17 cellular contexts compared by ENCODE assay signal in the genomic region with DNA sequence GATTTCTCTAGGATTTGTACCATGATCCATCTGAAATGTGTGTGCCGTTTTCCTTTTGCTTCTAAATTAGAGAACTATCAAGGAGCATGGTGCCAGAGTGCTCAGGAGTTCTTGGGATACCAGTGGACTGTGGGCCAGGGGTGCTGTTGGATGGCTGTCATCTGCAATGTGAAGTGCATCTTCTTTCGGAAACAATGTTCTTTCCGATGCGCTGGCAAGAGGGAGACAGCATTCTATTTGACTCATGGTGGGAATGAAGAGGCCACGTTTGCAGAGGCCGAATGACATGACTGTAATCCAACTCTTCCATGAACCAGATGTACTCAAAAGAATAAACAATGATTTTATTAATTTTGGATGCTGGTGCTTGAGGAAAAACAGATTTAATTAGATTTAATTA. TPM values are rescaled to one million over a fixed set of nuclear protein-coding genes. Genes with fewer than 3 reads are reported as not detected.
A peak's percentile ranks its signal among the peaks of the same experiment; 100 is the strongest.
DNase-seq lines count a peak whose midpoint lies in the region; ATAC-seq and TF ChIP-seq lines count a peak whose summit lies in the region.
"Had no signal": no experiment of that assay in that cellular context is flagged by ENCODE, and none has a peak within 500 bp of the region (broad histone marks: within the 10 kb centered on the region; RNA-seq: fewer than 3 reads in every experiment).

No MANE protein-coding gene starts in this region.

- in situ Hi-C loops in G401 (cut with HindIII; ENCODE audit: low sequenced_read_pairs), result no loop called here

- H3K9me3 ChIP-seq in heart left ventricle, result peaks cover 0 to 4% (median 0%) of the 10 kb centered on the region in 12 donors
- H3K9me3 ChIP-seq: BE2C had no signal

- 46 to 70% (median 61%) methylated on average over 6 of the region's 6 CpGs for WGBS in heart left ventricle, 4 donors

- peaks cover 0 to 23% (median 0%) of the 10 kb centered on the region in 12 donors for H3K4me1 ChIP-seq in heart left ventricle
- H3K4me1 ChIP-seq in rectal smooth muscle tissue (ENCODE audit: control insufficient read depth, insufficient read depth, low read length), result peaks cover 3% of the 10 kb centered on the region

- no peaks in the 10 kb centered on the region for H3K36me3 Mint-ChIP-seq in endothelial cell (ENCODE audit: low read depth, unreplicated experiment)

- no peak overlapping the region for H3K9ac ChIP-seq in rectal smooth muscle tissue (ENCODE audit: low read length)
- H3K9ac ChIP-seq: KMS-11 had no signal

- no peak overlapping the region for H3K4me3 ChIP-seq in heart left ventricle
- H3K4me3 ChIP-seq in rectal smooth muscle tissue (ENCODE audit: low read length), result no peak overlapping the region
- H3K4me3 ChIP-seq: GM12878, SK-N-MC had no signal

- intact Hi-C loops in heart left ventricle (cut with DNase I), result loop anchor here in 1 of 10 donors (2.0 kb wide), 1 partner anchor 31 kb away; no protein-coding TSS in a partner anchor

- TF ChIP-seq CTCF in endothelial cell (IDR thresholded peaks at IDR 0.05; ENCODE audit: unreplicated experiment) (no peak), heart left ventricle (IDR thresholded peaks at IDR 0.05) (no peak)

- no peaks in the 10 kb centered on the region for H3K9me3 Mint-ChIP-seq in endothelial cell (ENCODE audit: unreplicated experiment)
- H3K9me3 Mint-ChIP-seq: CD4-positive, alpha-beta T cell had no signal

- DNase-seq in EH (ENCODE audit: low read depth) (peak; percentile 32), endothelial cell (ENCODE audit: low spot score) (no peak), heart left ventricle (peak in 1 of 5 donors; percentile 48), G401 (ENCODE audit: low spot score) (no peak), HUDEP-2 (lab: John Stamatoyannopoulos, UW; ENCODE audit: unreplicated experiment in 76 of 76) (no peak), NCI-H2107 treated with DMSO at 0.1 percent for 48 hours (lab: John Stamatoyannopoulos, UW; ENCODE audit: unreplicated experiment) (no peak)
- DNase-seq: CD4-positive, alpha-beta T cell; NCI-H1048; NCI-H1436 treated with DMSO at 0.1 percent for 48 hours; NCI-H2029 treated with DMSO at 0.1 percent for 48 hours; NCI-H510A had no signal

- H3K27ac Mint-ChIP-seq in endothelial cell (ENCODE audit: unreplicated experiment), result no peak overlapping the region
- H3K27ac Mint-ChIP-seq: CD4-positive, alpha-beta T cell had no signal

- peaks cover 18% of the 10 kb centered on the region for H3K27me3 Mint-ChIP-seq in endothelial cell (ENCODE audit: unreplicated experiment)
- H3K27me3 Mint-ChIP-seq: CD4-positive, alpha-beta T cell had no signal

- ATAC-seq in heart left ventricle, result peak in 2 of 4 donors; percentile 54 to 60
- ATAC-seq: GM12878, HepG2 had no signal

- TF ChIP-seq POLR2A in heart left ventricle (IDR thresholded peaks at IDR 0.05), result no peak

- H3K36me3 ChIP-seq in heart left ventricle (no peaks in the 10 kb centered on the region), rectal smooth muscle tissue (ENCODE audit: control insufficient read depth, insufficient read depth, low read length) (no peaks in the 10 kb centered on the region)
- H3K36me3 ChIP-seq: BE2C had no signal

- peak overlapping the region; percentile 62 for H3K4me3 Mint-ChIP-seq in endothelial cell (ENCODE audit: unreplicated experiment)
- H3K4me3 Mint-ChIP-seq: CD4-positive, alpha-beta T cell had no signal

- no peaks in the 10 kb centered on the region for H3K4me1 Mint-ChIP-seq in endothelial cell (ENCODE audit: unreplicated experiment)

- no peaks in the 10 kb centered on the region for H3K27me3 ChIP-seq in heart left ventricle
- no peaks in the 10 kb centered on the region for H3K27me3 ChIP-seq in rectal smooth muscle tissue (ENCODE audit: control insufficient read depth, insufficient read depth, low read length)
- H3K27me3 ChIP-seq: BE2C had no signal

- H3K27ac ChIP-seq in heart left ventricle (peak overlapping the region in 8 of 12 donors; percentile 4 to 85 (median 29)), rectal smooth muscle tissue (ENCODE audit: low read depth, low read length) (peak overlapping the region; percentile 3)
- H3K27ac ChIP-seq: KMS-11, SK-N-MC had no signal

RNA-seq across cellular contexts. Expression of a gene that starts 45.5 kb away (rescaled TPM):
- total RNA-seq in endothelial cell (ENCODE audit: unreplicated experiment), result 1.3 TPM
- 1 to 10 TPM; 1.7 to 5.5 (median 3.2) TPM for total RNA-seq in heart left ventricle
- under 1 TPM; 0.28 to 0.50 TPM for polyA plus RNA-seq in heart left ventricle
- under 0.01 TPM in 1 of 2 replicates, not detected in the other for total RNA-seq in G401 (2014; rRNA removed; shearing (Covaris generic))
- total RNA-seq: CD4-positive, alpha-beta T cell had no signal
